In the genomic region with DNA sequence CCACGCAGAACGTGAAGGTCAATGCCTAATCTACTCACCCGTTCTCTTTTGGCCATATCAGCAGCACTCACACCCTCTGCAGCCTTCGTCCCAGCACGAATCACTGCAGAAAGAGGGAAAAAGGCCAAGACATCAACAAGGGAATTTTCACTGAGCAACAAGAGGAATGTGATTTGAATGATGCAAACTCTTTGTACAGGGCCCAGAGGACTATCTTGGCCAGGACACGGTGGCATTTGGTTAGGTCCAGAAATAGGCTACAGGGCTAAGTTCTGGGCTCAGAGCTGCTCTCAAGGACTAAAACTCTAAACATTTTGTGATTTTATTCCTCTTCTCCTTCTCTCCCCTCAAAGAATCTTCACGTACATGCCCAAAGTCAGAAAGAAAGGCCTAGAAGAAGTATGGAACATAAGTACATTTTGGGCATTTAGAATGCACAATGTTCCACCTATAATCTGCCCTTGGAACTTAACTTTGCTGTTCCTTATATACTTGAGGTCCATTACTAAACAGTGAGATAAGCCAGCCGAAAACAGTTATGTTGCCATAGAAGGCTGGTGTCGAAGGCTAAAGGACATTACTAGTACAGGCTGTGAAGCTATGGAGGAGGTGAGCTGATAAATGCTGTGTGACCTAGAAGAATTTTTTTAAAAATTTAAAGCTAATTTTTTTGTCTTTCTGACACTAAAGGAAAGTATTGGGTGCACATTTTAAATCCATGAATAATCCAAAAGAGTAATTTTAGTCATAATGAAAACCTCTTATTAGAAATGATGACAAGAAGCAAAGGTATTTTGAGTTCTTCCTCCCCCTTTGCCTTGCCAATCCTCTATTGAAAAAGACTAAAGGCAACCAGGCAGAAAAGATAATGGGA, we compare ENCODE assay signal across 22 cellular contexts. TPM values are rescaled to one million over a fixed set of nuclear protein-coding genes. Genes with fewer than 3 reads are reported as not detected.
DNase-seq lines count a peak whose midpoint lies in the region; ATAC-seq and TF ChIP-seq lines count a peak whose summit lies in the region.
"Had no signal": no experiment of that assay in that cellular context is flagged by ENCODE, and none has a peak within 500 bp of the region (broad histone marks: within the 10 kb centered on the region; RNA-seq: fewer than 3 reads in every experiment).

No MANE protein-coding gene starts in this region.

- no peak overlapping the region for H3K27ac Mint-ChIP-seq in endothelial cell (ENCODE audit: unreplicated experiment)
- H3K27ac Mint-ChIP-seq: dendritic cell treated with granulocyte-macrophage colony-stimulating factor and Interleukin-4, amounts not matched to agents 40 ng/mL and 50 ng/mL, for 4 days; stimulated activated naive CD8-positive, alpha-beta T cell treated with anti-CD3 and anti-CD28 coated beads, Interleukin-15, Interleukin-2, amounts not matched to agents 100 ng/mL and 50 ng/mL, for 24 hours; T-helper 1 cell treated with Interleukin-12 subunit alpha and Interleukin-12 subunit beta and Interleukin-4 antibody, amounts not matched to agents 30 μg/mL and 1 μg/mL, for 36 hours had no signal

- H3K79me2 ChIP-seq in SK-N-SH (ENCODE audit: insufficient read depth) = no peaks in the 10 kb centered on the region

- ATAC-seq in SK-N-SH treated with all-trans-retinoic acid at 6 μM for 48 hours = no peak
- ATAC-seq in right cardiac atrium = peak; percentile 85 to 88
- peak; percentile 25 for ATAC-seq in upper lobe of right lung
- ATAC-seq: activated CD8-positive, alpha-beta T cell treated with anti-CD3 and anti-CD28 coated beads, Interleukin-2, amount 10 ng/mL, durations not matched to agents 7 days and 5 days; activated T-cell treated with anti-CD3 and anti-CD28 coated beads, Interleukin-2, amount 50 U/mL, for 4 hours; body of pancreas had no signal

- H3K36me3 Mint-ChIP-seq in endothelial cell (ENCODE audit: low read depth, unreplicated experiment) = peaks cover 27% of the 10 kb centered on the region

- H2AFZ ChIP-seq in SK-N-SH (ENCODE audit: low read depth) = no peak overlapping the region

- POLR2A ChIA-PET in SK-N-SH (lab: Yijun Ruan, JAX) = interaction anchor here (1.5 kb wide), 1 partner anchor 20 kb away, joined by 3 read pairs; the partner anchor contains the start of gene RBM28

- no peaks in the 10 kb centered on the region for H3K9me3 Mint-ChIP-seq in endothelial cell (ENCODE audit: unreplicated experiment)
- H3K9me3 Mint-ChIP-seq: activated T-cell treated with anti-CD3 and anti-CD28 coated beads, Interleukin-2, amount 50 U/mL, for 4 hours; dendritic cell treated with granulocyte-macrophage colony-stimulating factor and Interleukin-4, amounts not matched to agents 40 ng/mL and 50 ng/mL, for 4 days; stimulated activated naive CD8-positive, alpha-beta T cell treated with anti-CD3 and anti-CD28 coated beads, Interleukin-15, Interleukin-2, amounts not matched to agents 100 ng/mL and 50 ng/mL, for 24 hours; T-helper 1 cell treated with Interleukin-12 subunit alpha and Interleukin-12 subunit beta and Interleukin-4 antibody, amounts not matched to agents 30 μg/mL and 1 μg/mL, for 36 hours had no signal

- H3K4me1 ChIP-seq in SK-N-SH (ENCODE audit: control insufficient read depth in 1 of 2, insufficient read depth in 2 of 2, low read depth in 1 of 2, low read length in 1 of 2) = peaks cover 0 to 6% of the 10 kb centered on the region in 2 experiments; a peak in 2 of 4 replicates
- H3K4me1 ChIP-seq in right cardiac atrium (ENCODE audit: control insufficient read depth, insufficient read depth, low read length) = peaks cover 4% of the 10 kb centered on the region
- H3K4me1 ChIP-seq in upper lobe of right lung = peaks cover 18% of the 10 kb centered on the region
- H3K4me1 ChIP-seq: body of pancreas had no signal

- H3K4me3 Mint-ChIP-seq in endothelial cell (ENCODE audit: unreplicated experiment) = peak overlapping the region; percentile 65
- H3K4me3 Mint-ChIP-seq: activated CD8-positive, alpha-beta T cell treated with anti-CD3 and anti-CD28 coated beads, Interleukin-2, amount 10 ng/mL, durations not matched to agents 7 days and 5 days; activated T-cell treated with anti-CD3 and anti-CD28 coated beads, Interleukin-2, amount 50 U/mL, for 4 hours; dendritic cell treated with granulocyte-macrophage colony-stimulating factor and Interleukin-4, amounts not matched to agents 40 ng/mL and 50 ng/mL, for 4 days; stimulated activated naive CD8-positive, alpha-beta T cell treated with anti-CD3 and anti-CD28 coated beads, Interleukin-15, Interleukin-2, amounts not matched to agents 100 ng/mL and 50 ng/mL, for 24 hours; T-helper 1 cell treated with Interleukin-12 subunit alpha and Interleukin-12 subunit beta and Interleukin-4 antibody, amounts not matched to agents 30 μg/mL and 1 μg/mL, for 36 hours had no signal

- H3K9me2 ChIP-seq in SK-N-SH = no peaks in the 10 kb centered on the region

- H3K36me3 ChIP-seq in SK-N-SH (replicated peaks in 1 of 2; ENCODE audit: control insufficient read depth in 1 of 2, insufficient read depth in 2 of 2, low read length in 1 of 2) (peaks cover 77 to 80% of the 10 kb centered on the region in 2 experiments), upper lobe of right lung (peaks cover 99% of the 10 kb centered on the region)

- no peak for DNase-seq in SK-N-SH
- DNase-seq in endothelial cell (ENCODE audit: low spot score) = no peak
- peak in 2 of 3 donors; percentile 31 to 65 for DNase-seq in right cardiac atrium
- DNase-seq in upper lobe of right lung = no peak
- DNase-seq in activated CD8-positive, alpha-beta memory T cell treated with anti-CD3 and anti-CD28 coated beads for 24 hours = no peak
- no peak for DNase-seq in NCI-H82 (lab: John Stamatoyannopoulos, UW)
- DNase-seq in NCI-H524 treated with DMSO at 0.1 percent for 48 hours (lab: John Stamatoyannopoulos, UW) = no peak
- DNase-seq: activated CD8-positive, alpha-beta T cell treated with anti-CD3 and anti-CD28 coated beads, Interleukin-2, amount 10 ng/mL, durations not matched to agents 7 days and 5 days; activated naive CD4-positive, alpha-beta T cell treated with anti-CD3 and anti-CD28 coated beads, Interleukin-2, amount 50 U/mL, for 16 hours; activated T-cell treated with anti-CD3 and anti-CD28 coated beads, Interleukin-2, amount 50 U/mL, for 4 hours; body of pancreas; C1 segment of cervical spinal cord; NCI-H1436; NCI-H2171; NCI-H774; SIG-M5 had no signal

- no peaks in the 10 kb centered on the region for H3K27me3 Mint-ChIP-seq in endothelial cell (ENCODE audit: unreplicated experiment)
- H3K27me3 Mint-ChIP-seq: dendritic cell treated with granulocyte-macrophage colony-stimulating factor and Interleukin-4, amounts not matched to agents 40 ng/mL and 50 ng/mL, for 4 days; stimulated activated naive CD8-positive, alpha-beta T cell treated with anti-CD3 and anti-CD28 coated beads, Interleukin-15, Interleukin-2, amounts not matched to agents 100 ng/mL and 50 ng/mL, for 24 hours had no signal

- intact Hi-C loops in right cardiac atrium (cut with DNase I) (no loop called here), upper lobe of right lung (cut with DNase I) (no loop called here)

- H3K4me1 Mint-ChIP-seq in endothelial cell (ENCODE audit: unreplicated experiment) = peaks cover 16% of the 10 kb centered on the region

- peak overlapping the region; percentile 27; the same call in 1 of the 2 replicates for H3K9ac ChIP-seq in SK-N-SH

- H4K20me1 ChIP-seq in SK-N-SH (ENCODE audit: insufficient read depth) = no peaks in the 10 kb centered on the region

- TF ChIP-seq RAD21 in SK-N-SH (IDR thresholded peaks at IDR 0.05; ENCODE audit: low read length) = no peak

- CTCF ChIA-PET in SK-N-SH (lab: Yijun Ruan, JAX) = interaction anchor here (1.3 to 6.1 kb wide), 6 partner anchors 12 to 114 kb away, joined by 3 to 29 read pairs (median 6); partner anchors contain the start of gene RBM28

- WGBS in SK-N-SH (ENCODE audit: low lambda C conversion rate) = 88% methylated on average over 9 of the region's 9 CpGs
- 53% methylated on average over 9 of the region's 9 CpGs for whole genome bisulfite sequencing in right cardiac atrium

- TF ChIP-seq CTCF in SK-N-SH (IDR thresholded peaks at IDR 0.05) (no peak), endothelial cell (IDR thresholded peaks at IDR 0.05; ENCODE audit: unreplicated experiment) (no peak), upper lobe of right lung (IDR thresholded peaks at IDR 0.05) (no peak)

- H3K4me3 ChIP-seq in SK-N-SH (ENCODE audit: low read depth in 2 of 2, low read length in 1 of 2) (no peak overlapping the region), right cardiac atrium (ENCODE audit: low read length) (no peak overlapping the region), upper lobe of right lung (no peak overlapping the region)
- H3K4me3 ChIP-seq: body of pancreas had no signal

- H3F3A ChIP-seq in SK-N-SH (replicated peaks; ENCODE audit: insufficient read depth) = peaks cover 18% of the 10 kb centered on the region

- H3K27ac ChIP-seq in SK-N-SH (ENCODE audit: low read depth in 2 of 2, low read length in 1 of 2) = peak overlapping the region; percentile 1 to 56; a peak in 2 of 4 replicates
- H3K27ac ChIP-seq in right cardiac atrium (ENCODE audit: low read length) = peak overlapping the region; percentile 98
- peak overlapping the region; percentile 21 for H3K27ac ChIP-seq in upper lobe of right lung
- H3K27ac ChIP-seq: 22Rv1, body of pancreas had no signal

- peak in 1 of 2 experiments; percentile 15; a peak in 1 of 4 replicates for TF ChIP-seq EP300 in SK-N-SH (IDR thresholded peaks at IDR 0.05; ENCODE audit: borderline replicate concordance in 1 of 2, low read depth in 1 of 2, low read length in 1 of 2)

- no peak overlapping the region; the same call in 1 of the 2 replicates for H3K4me2 ChIP-seq in SK-N-SH

- H3K9me3 ChIP-seq in SK-N-SH (no peaks in the 10 kb centered on the region), right cardiac atrium (ENCODE audit: control insufficient read depth, low read length) (no peaks in the 10 kb centered on the region), upper lobe of right lung (no peaks in the 10 kb centered on the region)
- H3K9me3 ChIP-seq: body of pancreas had no signal

- H3K27me3 ChIP-seq in SK-N-SH (ENCODE audit: insufficient read depth) (no peaks in the 10 kb centered on the region), right cardiac atrium (ENCODE audit: control insufficient read depth, insufficient read depth) (no peaks in the 10 kb centered on the region), upper lobe of right lung (no peaks in the 10 kb centered on the region)
- H3K27me3 ChIP-seq: body of pancreas had no signal

RNA-seq across cellular contexts. Expression of gene RBM28, which starts 20.0 kb away (rescaled TPM):
- 29.1 and 33.0 TPM in 2 replicates for polyA plus RNA-seq in SK-N-SH (2012; rRNA removed)
- 23.7 and 24.9 TPM in 2 replicates for polyA plus RNA-seq in SK-N-SH (2012; cell fraction: cytosol; rRNA removed)
- 72.3 and 94.0 TPM in 2 replicates for polyA plus RNA-seq in SK-N-SH (2012; cell fraction: nucleus; rRNA removed)
- 42.8 TPM for total RNA-seq in endothelial cell (ENCODE audit: unreplicated experiment)
- total RNA-seq in right cardiac atrium = 10 to 100 TPM; 21.6 to 34.8 (median 31.8) TPM
- polyA plus RNA-seq in right cardiac atrium = 29.1 TPM
- total RNA-seq in upper lobe of right lung = 28.3 TPM

RNA-seq across cellular contexts. Expression of gene PRRT4, which starts 37.8 kb away (rescaled TPM):
- polyA plus RNA-seq in SK-N-SH (2012; rRNA removed) (1.5 and 3.4 TPM in 2 replicates), right cardiac atrium (1.1 TPM)
- polyA plus RNA-seq in SK-N-SH (2012; cell fraction: cytosol; rRNA removed) = 1.8 and 5.2 TPM in 2 replicates
- 8.1 and 19.1 TPM in 2 replicates for polyA plus RNA-seq in SK-N-SH (2012; cell fraction: nucleus; rRNA removed)
- total RNA-seq in endothelial cell (ENCODE audit: unreplicated experiment) (10.8 TPM), right cardiac atrium (1 to 10 TPM in 1 of 4 donors, under 1 TPM in 3; 0.34 to 1.0 (median 0.69) TPM), upper lobe of right lung (0.26 TPM)
- total RNA-seq: MCF 10A had no signal

Comparison
In these comparisons a context has a peak if more than half of its experiments do, and no peak if none do; other contexts are left out.
1. DNase-seq: peak in right cardiac atrium (2 of 3); none in SK-N-SH (single experiment), endothelial cell (single experiment), upper lobe of right lung (single experiment), activated CD8-positive, alpha-beta memory T cell treated with anti-CD3 and anti-CD28 coated beads for 24 hours (single experiment), NCI-H82 (single experiment) and NCI-H524 treated with DMSO at 0.1 percent for 48 hours (single experiment).
2. H3K27ac ChIP-seq: peak in every context shown above with its lines; median percentile 98 in right cardiac atrium; 28 in SK-N-SH; 21 in upper lobe of right lung.